ENCODE assay signal across 8 cellular contexts in genomic region chr17:20116683-20117309, GRCh38.
DNase-seq lines count a peak whose midpoint lies in the region; ATAC-seq, FAIRE-seq and TF ChIP-seq lines count a peak whose summit lies in the region.

No MANE protein-coding gene starts in this region.

- H4K20me1 ChIP-seq in SU-DHL-6 (ENCODE audit: low read depth, low read length), result no peaks in the 10 kb centered on the region

- peak; percentile 69 for FAIRE-seq in HTR-8/SVneo (lab: Jason Lieb, UNC)

- peak; percentile 37 for TF ChIP-seq CTCF in SU-DHL-6 (IDR thresholded peaks at IDR 0.05; ENCODE audit: insufficient read depth, low read length, poor library complexity, severe bottlenecking)

- H3K79me2 ChIP-seq in SU-DHL-6 (ENCODE audit: insufficient read depth, low read length), result no peaks in the 10 kb centered on the region

- no peaks in the 10 kb centered on the region for H3K9me3 ChIP-seq in SU-DHL-6 (ENCODE audit: insufficient read depth, low read length)
- no peaks in the 10 kb centered on the region for H3K9me3 ChIP-seq in adipocyte (ENCODE audit: control insufficient read depth, low read length)

- H2AFZ ChIP-seq in SU-DHL-6 (ENCODE audit: low read depth, low read length, severe bottlenecking), result no peak overlapping the region

- H3K36me3 ChIP-seq in SU-DHL-6 (ENCODE audit: low read length) (no peaks in the 10 kb centered on the region), adipocyte (ENCODE audit: control insufficient read depth, insufficient read depth, low read length, severe bottlenecking) (no peaks in the 10 kb centered on the region)

- no peak overlapping the region for H3K4me2 ChIP-seq in SU-DHL-6 (ENCODE audit: low read depth, low read length, poor library complexity, severe bottlenecking)

- H3K9me2 ChIP-seq in SU-DHL-6 (replicated peaks; ENCODE audit: insufficient read depth, low read length), result no peaks in the 10 kb centered on the region

- peaks cover under 1% of the 10 kb centered on the region for H3K4me1 ChIP-seq in adipocyte (ENCODE audit: control insufficient read depth, insufficient read depth, low read length)

- DNase-seq in Caki2 (ENCODE audit: low read depth) (peak; percentile 56), HTR-8/SVneo (ENCODE audit: insufficient read length, low spot score) (peak; percentile 63), adipocyte (ENCODE audit: low read depth) (peak; percentile 89), left ventricle myocardium superior (no peak)
- peak; percentile 38 for DNase-seq in stimulated activated CD4-positive, alpha-beta T cell treated with anti-CD3 and anti-CD28 coated beads, Interleukin-12 subunit alpha, Interleukin-12 subunit beta, amount 100 ng/mL, for 4 hours

- no peak overlapping the region for H3K9ac ChIP-seq in SU-DHL-6 (ENCODE audit: low read length)
- no peak overlapping the region for H3K9ac ChIP-seq in adipocyte (ENCODE audit: low read length)

- H3K27me3 ChIP-seq in SU-DHL-6 (ENCODE audit: low read length) (no peaks in the 10 kb centered on the region), adipocyte (replicated peaks; ENCODE audit: control insufficient read depth, insufficient read depth, low read length) (no peaks in the 10 kb centered on the region)

- intact Hi-C loops in left ventricle myocardium superior (cut with micrococcal nuclease), result loop anchor here (5.0 kb wide), 1 partner anchor 124 kb away; no protein-coding TSS in a partner anchor

- H3K27ac ChIP-seq in SU-DHL-6 (ENCODE audit: low read depth, low read length), result no peak overlapping the region

- peak; percentile 74 for ATAC-seq in left ventricle myocardium superior
- ATAC-seq in HG02981 (IDR thresholded peaks at IDR 0.05; ENCODE audit: unreplicated experiment), result no peak
- ATAC-seq in HG03460 (IDR thresholded peaks at IDR 0.05; ENCODE audit: unreplicated experiment), result no peak

- no peaks in the 10 kb centered on the region for H3F3A ChIP-seq in SU-DHL-6 (ENCODE audit: insufficient read depth)

- in situ Hi-C loops in Caki2 (cut with HindIII; ENCODE audit: low pct_unique_long_range_greater_than_20kb, low sequenced_read_pairs), result no loop called here

- H3K4me3 ChIP-seq in SU-DHL-6 (ENCODE audit: insufficient read depth, low read length, poor library complexity, severe bottlenecking), result no peak overlapping the region
- no peak overlapping the region for H3K4me3 ChIP-seq in adipocyte (ENCODE audit: low read length)
